ENCODE assay signal across 12 cellular contexts in the genomic region with DNA sequence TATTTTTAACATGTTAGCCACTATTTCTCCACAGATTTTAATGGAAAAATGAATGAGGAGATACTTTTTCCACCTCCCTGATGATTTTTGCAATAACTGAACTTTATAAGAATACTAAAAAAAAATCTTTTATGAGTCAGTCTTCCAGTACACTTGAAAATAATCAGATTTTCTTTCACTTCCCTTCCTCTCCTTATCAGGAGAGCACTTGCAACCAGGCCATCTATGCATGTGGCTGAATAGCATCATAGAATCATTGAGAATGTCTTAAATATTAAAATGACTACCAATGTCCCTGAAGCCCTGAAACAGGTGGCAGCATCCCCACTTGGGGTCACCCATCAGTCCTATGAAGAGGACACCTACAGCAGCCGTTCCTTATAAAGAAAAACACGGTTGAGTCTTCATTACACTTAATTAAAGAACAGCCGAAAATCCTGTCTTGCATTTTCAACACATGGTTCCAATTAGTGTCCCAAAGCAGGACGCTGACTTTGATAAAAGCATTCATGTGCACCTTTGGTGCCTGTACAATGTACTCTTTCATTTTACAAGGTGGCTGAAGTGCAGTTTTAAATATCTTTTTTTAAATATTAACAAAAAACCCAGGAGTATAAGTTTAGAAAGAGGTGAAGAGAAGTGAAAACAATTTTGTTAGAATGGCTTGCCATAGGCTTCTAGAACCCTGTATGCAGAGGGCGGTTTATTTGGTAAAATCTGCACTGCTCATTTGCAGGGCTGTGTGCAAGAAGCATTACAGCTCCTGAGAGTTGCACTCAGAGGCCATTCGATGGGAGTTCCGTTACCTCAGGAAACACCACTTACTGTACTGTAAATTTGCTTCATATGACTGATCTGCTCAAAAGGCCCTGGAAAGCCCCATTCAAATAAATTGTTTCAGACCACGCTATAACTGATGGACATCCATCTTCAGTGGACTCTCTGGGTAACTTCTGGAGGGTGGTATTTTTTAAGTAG.
DNase-seq lines count a peak whose midpoint lies in the region; ATAC-seq and TF ChIP-seq lines count a peak whose summit lies in the region.
"Had no signal": no experiment of that assay in that cellular context is flagged by ENCODE, and none has a peak within 500 bp of the region (broad histone marks: within the 10 kb centered on the region; RNA-seq: fewer than 3 reads in every experiment).

No MANE protein-coding gene starts in this region.

- no peak overlapping the region for H3K23ac ChIP-seq in trophoblast cell (ENCODE audit: low read length)

- 84 to 87% methylated on average over 8 of the region's 8 CpGs for WGBS in heart right ventricle, 2 donors
- no CpG with 5 or more reads among the region's 8 CpGs for WGBS in trophoblast cell (ENCODE audit: extremely low coverage, insufficient coverage, insufficient read length)

- no peak overlapping the region for H3K4ac ChIP-seq in trophoblast cell (ENCODE audit: low read depth, low read length)

- TF ChIP-seq CTCF in heart right ventricle (IDR thresholded peaks at IDR 0.05), result no peak

- no peak overlapping the region for H3K14ac ChIP-seq in trophoblast cell (ENCODE audit: low read length)

- H3K4me3 Mint-ChIP-seq in stimulated activated naive B cell treated with anti-CD40 and anti-IgM and Interleukin-4, amounts not matched to agents 10 μg/mL and 1 μg/mL and 100 μg/mL, for 72 hours, result no peak overlapping the region

- no peak overlapping the region for H2BK12ac ChIP-seq in trophoblast cell (ENCODE audit: low read length)

- H3K18ac ChIP-seq in trophoblast cell (ENCODE audit: low read length), result no peak overlapping the region

- H3K9me3 Mint-ChIP-seq in stimulated activated naive B cell treated with anti-CD40 and anti-IgM and Interleukin-4, amounts not matched to agents 10 μg/mL and 1 μg/mL and 100 μg/mL, for 72 hours, result peaks cover 6 to 8% of the 10 kb centered on the region in 2 donors

- no peaks in the 10 kb centered on the region for H3K27me3 ChIP-seq in heart right ventricle
- H3K27me3 ChIP-seq in trophoblast cell (ENCODE audit: insufficient read depth, low read length), result no peaks in the 10 kb centered on the region

- H3K36me3 ChIP-seq in heart right ventricle (no peaks in the 10 kb centered on the region), trophoblast cell (ENCODE audit: control insufficient read depth in 1 of 2, insufficient read depth in 2 of 2, low read length in 2 of 2) (no peaks in the 10 kb centered on the region)

- no peak overlapping the region for H2AFZ ChIP-seq in trophoblast cell (ENCODE audit: insufficient read depth, low read length, poor library complexity)

- no peaks in the 10 kb centered on the region for H3K36me3 Mint-ChIP-seq in stimulated activated naive B cell treated with anti-CD40 and anti-IgM and Interleukin-4, amounts not matched to agents 10 μg/mL and 1 μg/mL and 100 μg/mL, for 72 hours

- H3K27ac Mint-ChIP-seq in stimulated activated naive B cell treated with anti-CD40 and anti-IgM and Interleukin-4, amounts not matched to agents 10 μg/mL and 1 μg/mL and 100 μg/mL, for 72 hours, result no peak overlapping the region

- H4K91ac ChIP-seq in trophoblast cell (ENCODE audit: low read depth, low read length), result no peak overlapping the region

- no peak overlapping the region for H3K4me2 ChIP-seq in trophoblast cell (ENCODE audit: low read length)

- H2AK5ac ChIP-seq in trophoblast cell (ENCODE audit: low read length), result no peak overlapping the region

- H3K4me1 ChIP-seq in heart right ventricle (peaks cover 0 to 23% (median 0%) of the 10 kb centered on the region in 9 donors), trophoblast cell (ENCODE audit: control insufficient read depth in 1 of 2, insufficient read depth in 2 of 2, low read length in 2 of 2) (no peaks in the 10 kb centered on the region)

- no peaks in the 10 kb centered on the region for H3K79me1 ChIP-seq in trophoblast cell (ENCODE audit: low read length)

- DNase-seq in stimulated activated naive B cell treated with anti-CD40 and anti-IgM and Interleukin-4, amounts not matched to agents 10 μg/mL and 1 μg/mL and 100 μg/mL, for 72 hours, result no peak
- DNase-seq in heart right ventricle (no peak), inferior parietal cortex (ENCODE audit: extremely low spot score) (no peak), trophoblast cell (no peak)
- DNase-seq: activated CD4-positive, alpha-beta T cell treated with anti-CD3 and anti-CD28 coated beads for 1 hour; left ventricle myocardium superior; occipital lobe; SHP77; stimulated activated naive CD4-positive, alpha-beta T cell had no signal

- no peak overlapping the region for H4K8ac ChIP-seq in trophoblast cell (ENCODE audit: low read depth, low read length)

- H3K4me1 Mint-ChIP-seq in stimulated activated naive B cell treated with anti-CD40 and anti-IgM and Interleukin-4, amounts not matched to agents 10 μg/mL and 1 μg/mL and 100 μg/mL, for 72 hours, result peaks cover 7 to 12% of the 10 kb centered on the region in 2 donors

- H3K4me3 ChIP-seq in heart right ventricle (no peak overlapping the region), trophoblast cell (ENCODE audit: low read depth, low read length) (no peak overlapping the region)

- H2BK120ac ChIP-seq in trophoblast cell (ENCODE audit: insufficient read depth, low read length, poor library complexity), result no peak overlapping the region

- no peak overlapping the region for H2BK5ac ChIP-seq in trophoblast cell (ENCODE audit: low read depth, low read length, poor library complexity)

- peak; percentile 59 for ATAC-seq in GM19023 (IDR thresholded peaks at IDR 0.05; ENCODE audit: unreplicated experiment)
- peak; percentile 51 for ATAC-seq in HG02588 (IDR thresholded peaks at IDR 0.05; ENCODE audit: unreplicated experiment)
- peak; percentile 43 for ATAC-seq in HG03460 (IDR thresholded peaks at IDR 0.05; ENCODE audit: unreplicated experiment)
- ATAC-seq in stimulated activated naive B cell treated with anti-CD40 and anti-IgM and Interleukin-4, amounts not matched to agents 10 μg/mL and 1 μg/mL and 100 μg/mL, for 72 hours (replicated peaks), result peak; percentile 78 to 81
- no peak for ATAC-seq in heart right ventricle
- ATAC-seq: left ventricle myocardium superior had no signal

- no peak overlapping the region for H4K12ac ChIP-seq in trophoblast cell (ENCODE audit: low read depth, low read length)

- H3K27ac ChIP-seq in heart right ventricle (peak overlapping the region in 1 of 10 donors; percentile 37), trophoblast cell (ENCODE audit: low read depth, low read length) (no peak overlapping the region)

- H3K27me3 Mint-ChIP-seq in stimulated activated naive B cell treated with anti-CD40 and anti-IgM and Interleukin-4, amounts not matched to agents 10 μg/mL and 1 μg/mL and 100 μg/mL, for 72 hours, result peaks cover 0 to 6% of the 10 kb centered on the region in 2 donors

- peaks cover 0 to 10% (median 6%) of the 10 kb centered on the region in 11 donors for H3K9me3 ChIP-seq in heart right ventricle
- peaks cover 2% of the 10 kb centered on the region for H3K9me3 ChIP-seq in trophoblast cell (ENCODE audit: insufficient read depth, low read depth, low read length)

- no peak overlapping the region for H3K9ac ChIP-seq in trophoblast cell (ENCODE audit: low read length)

- H3K79me2 ChIP-seq in trophoblast cell (ENCODE audit: control insufficient read depth, insufficient read depth, low read length, poor library complexity), result no peaks in the 10 kb centered on the region

- intact Hi-C loops in heart right ventricle (cut with DNase I), result no loop called here

Comparison
In these comparisons a context has a peak if more than half of its experiments do, and no peak if none do; other contexts are left out.
1. ATAC-seq: peak in GM19023 (single experiment), HG02588 (single experiment), HG03460 (single experiment) and stimulated activated naive B cell treated with anti-CD40 and anti-IgM and Interleukin-4, amounts not matched to agents 10 μg/mL and 1 μg/mL and 100 μg/mL, for 72 hours (2 of 2); none in heart right ventricle (0 of 8).